In genomic region chr18:35508030-35508429, GRCh38 we compare ENCODE assay signal across 2 cellular contexts.
TF ChIP-seq lines count a peak whose summit lies in the region.

No MANE protein-coding gene starts in this region.

TF ChIP-seq in GM23338, 12 proteins besides CTCF, POLR2A, EP300 and RAD21:
- TF ChIP-seq JUNB (IDR thresholded peaks at IDR 0.05; ENCODE audit: unreplicated experiment) (no peak), REST (IDR thresholded peaks at IDR 0.05; ENCODE audit: unreplicated experiment) (no peak), STAT1 (IDR thresholded peaks at IDR 0.05; ENCODE audit: unreplicated experiment) (no peak), ZNF331 (CRISPR knock-in tag; IDR thresholded peaks at IDR 0.05; ENCODE audit: low read depth) (no peak), POLR2AphosphoS5 (IDR thresholded peaks at IDR 0.05; ENCODE audit: low read depth) (no peak), ZNF462 (CRISPR knock-in tag; IDR thresholded peaks at IDR 0.05) (no peak), EZH2phosphoT487 (IDR thresholded peaks at IDR 0.05; ENCODE audit: unreplicated experiment) (no peak)
- TF ChIP-seq, protein P1, sequence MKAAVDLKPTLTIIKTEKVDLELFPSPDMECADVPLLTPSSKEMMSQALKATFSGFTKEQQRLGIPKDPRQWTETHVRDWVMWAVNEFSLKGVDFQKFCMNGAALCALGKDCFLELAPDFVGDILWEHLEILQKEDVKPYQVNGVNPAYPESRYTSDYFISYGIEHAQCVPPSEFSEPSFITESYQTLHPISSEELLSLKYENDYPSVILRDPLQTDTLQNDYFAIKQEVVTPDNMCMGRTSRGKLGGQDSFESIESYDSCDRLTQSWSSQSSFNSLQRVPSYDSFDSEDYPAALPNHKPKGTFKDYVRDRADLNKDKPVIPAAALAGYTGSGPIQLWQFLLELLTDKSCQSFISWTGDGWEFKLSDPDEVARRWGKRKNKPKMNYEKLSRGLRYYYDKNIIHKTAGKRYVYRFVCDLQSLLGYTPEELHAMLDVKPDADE (IDR thresholded peaks at IDR 0.05) = no peak

TF ChIP-seq in H1, 55 proteins besides CTCF, POLR2A, EP300 and RAD21:
- TF ChIP-seq TAF1 (IDR thresholded peaks at IDR 0.05; ENCODE audit: low read depth, low read length) (no peak), CHD1 (IDR thresholded peaks at IDR 0.05; ENCODE audit: low read depth, low read length) (no peak), EZH2 (IDR thresholded peaks at IDR 0.05; ENCODE audit: low read depth, low read length, severe bottlenecking) (no peak), EGR1 (IDR thresholded peaks at IDR 0.05; ENCODE audit: borderline replicate concordance, low read depth, low read length) (no peak), CREB1 (IDR thresholded peaks at IDR 0.05) (no peak), NRF1 (IDR thresholded peaks at IDR 0.05; ENCODE audit: low read depth, low read length) (no peak), JUN (IDR thresholded peaks at IDR 0.05; ENCODE audit: low read depth, low read length) (no peak), RNF2 (IDR thresholded peaks at IDR 0.05; ENCODE audit: borderline replicate concordance, low read depth, low read length, missing control alignments, poor library complexity, severe bottlenecking) (no peak), SRF (IDR thresholded peaks at IDR 0.05; ENCODE audit: low read depth, low read length) (no peak), MAX (IDR thresholded peaks at IDR 0.05) (no peak), KDM4A (IDR thresholded peaks at IDR 0.05; ENCODE audit: low read depth, low read length, severe bottlenecking) (no peak)
- TF ChIP-seq, protein P2, sequence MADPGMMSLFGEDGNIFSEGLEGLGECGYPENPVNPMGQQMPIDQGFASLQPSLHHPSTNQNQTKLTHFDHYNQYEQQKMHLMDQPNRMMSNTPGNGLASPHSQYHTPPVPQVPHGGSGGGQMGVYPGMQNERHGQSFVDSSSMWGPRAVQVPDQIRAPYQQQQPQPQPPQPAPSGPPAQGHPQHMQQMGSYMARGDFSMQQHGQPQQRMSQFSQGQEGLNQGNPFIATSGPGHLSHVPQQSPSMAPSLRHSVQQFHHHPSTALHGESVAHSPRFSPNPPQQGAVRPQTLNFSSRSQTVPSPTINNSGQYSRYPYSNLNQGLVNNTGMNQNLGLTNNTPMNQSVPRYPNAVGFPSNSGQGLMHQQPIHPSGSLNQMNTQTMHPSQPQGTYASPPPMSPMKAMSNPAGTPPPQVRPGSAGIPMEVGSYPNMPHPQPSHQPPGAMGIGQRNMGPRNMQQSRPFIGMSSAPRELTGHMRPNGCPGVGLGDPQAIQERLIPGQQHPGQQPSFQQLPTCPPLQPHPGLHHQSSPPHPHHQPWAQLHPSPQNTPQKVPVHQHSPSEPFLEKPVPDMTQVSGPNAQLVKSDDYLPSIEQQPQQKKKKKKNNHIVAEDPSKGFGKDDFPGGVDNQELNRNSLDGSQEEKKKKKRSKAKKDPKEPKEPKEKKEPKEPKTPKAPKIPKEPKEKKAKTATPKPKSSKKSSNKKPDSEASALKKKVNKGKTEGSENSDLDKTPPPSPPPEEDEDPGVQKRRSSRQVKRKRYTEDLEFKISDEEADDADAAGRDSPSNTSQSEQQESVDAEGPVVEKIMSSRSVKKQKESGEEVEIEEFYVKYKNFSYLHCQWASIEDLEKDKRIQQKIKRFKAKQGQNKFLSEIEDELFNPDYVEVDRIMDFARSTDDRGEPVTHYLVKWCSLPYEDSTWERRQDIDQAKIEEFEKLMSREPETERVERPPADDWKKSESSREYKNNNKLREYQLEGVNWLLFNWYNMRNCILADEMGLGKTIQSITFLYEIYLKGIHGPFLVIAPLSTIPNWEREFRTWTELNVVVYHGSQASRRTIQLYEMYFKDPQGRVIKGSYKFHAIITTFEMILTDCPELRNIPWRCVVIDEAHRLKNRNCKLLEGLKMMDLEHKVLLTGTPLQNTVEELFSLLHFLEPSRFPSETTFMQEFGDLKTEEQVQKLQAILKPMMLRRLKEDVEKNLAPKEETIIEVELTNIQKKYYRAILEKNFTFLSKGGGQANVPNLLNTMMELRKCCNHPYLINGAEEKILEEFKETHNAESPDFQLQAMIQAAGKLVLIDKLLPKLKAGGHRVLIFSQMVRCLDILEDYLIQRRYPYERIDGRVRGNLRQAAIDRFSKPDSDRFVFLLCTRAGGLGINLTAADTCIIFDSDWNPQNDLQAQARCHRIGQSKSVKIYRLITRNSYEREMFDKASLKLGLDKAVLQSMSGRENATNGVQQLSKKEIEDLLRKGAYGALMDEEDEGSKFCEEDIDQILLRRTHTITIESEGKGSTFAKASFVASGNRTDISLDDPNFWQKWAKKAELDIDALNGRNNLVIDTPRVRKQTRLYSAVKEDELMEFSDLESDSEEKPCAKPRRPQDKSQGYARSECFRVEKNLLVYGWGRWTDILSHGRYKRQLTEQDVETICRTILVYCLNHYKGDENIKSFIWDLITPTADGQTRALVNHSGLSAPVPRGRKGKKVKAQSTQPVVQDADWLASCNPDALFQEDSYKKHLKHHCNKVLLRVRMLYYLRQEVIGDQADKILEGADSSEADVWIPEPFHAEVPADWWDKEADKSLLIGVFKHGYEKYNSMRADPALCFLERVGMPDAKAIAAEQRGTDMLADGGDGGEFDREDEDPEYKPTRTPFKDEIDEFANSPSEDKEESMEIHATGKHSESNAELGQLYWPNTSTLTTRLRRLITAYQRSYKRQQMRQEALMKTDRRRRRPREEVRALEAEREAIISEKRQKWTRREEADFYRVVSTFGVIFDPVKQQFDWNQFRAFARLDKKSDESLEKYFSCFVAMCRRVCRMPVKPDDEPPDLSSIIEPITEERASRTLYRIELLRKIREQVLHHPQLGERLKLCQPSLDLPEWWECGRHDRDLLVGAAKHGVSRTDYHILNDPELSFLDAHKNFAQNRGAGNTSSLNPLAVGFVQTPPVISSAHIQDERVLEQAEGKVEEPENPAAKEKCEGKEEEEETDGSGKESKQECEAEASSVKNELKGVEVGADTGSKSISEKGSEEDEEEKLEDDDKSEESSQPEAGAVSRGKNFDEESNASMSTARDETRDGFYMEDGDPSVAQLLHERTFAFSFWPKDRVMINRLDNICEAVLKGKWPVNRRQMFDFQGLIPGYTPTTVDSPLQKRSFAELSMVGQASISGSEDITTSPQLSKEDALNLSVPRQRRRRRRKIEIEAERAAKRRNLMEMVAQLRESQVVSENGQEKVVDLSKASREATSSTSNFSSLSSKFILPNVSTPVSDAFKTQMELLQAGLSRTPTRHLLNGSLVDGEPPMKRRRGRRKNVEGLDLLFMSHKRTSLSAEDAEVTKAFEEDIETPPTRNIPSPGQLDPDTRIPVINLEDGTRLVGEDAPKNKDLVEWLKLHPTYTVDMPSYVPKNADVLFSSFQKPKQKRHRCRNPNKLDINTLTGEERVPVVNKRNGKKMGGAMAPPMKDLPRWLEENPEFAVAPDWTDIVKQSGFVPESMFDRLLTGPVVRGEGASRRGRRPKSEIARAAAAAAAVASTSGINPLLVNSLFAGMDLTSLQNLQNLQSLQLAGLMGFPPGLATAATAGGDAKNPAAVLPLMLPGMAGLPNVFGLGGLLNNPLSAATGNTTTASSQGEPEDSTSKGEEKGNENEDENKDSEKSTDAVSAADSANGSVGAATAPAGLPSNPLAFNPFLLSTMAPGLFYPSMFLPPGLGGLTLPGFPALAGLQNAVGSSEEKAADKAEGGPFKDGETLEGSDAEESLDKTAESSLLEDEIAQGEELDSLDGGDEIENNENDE (IDR thresholded peaks at IDR 0.05; ENCODE audit: insufficient replicate concordance, low read length) = no peak
